19 cellular contexts compared by ENCODE assay signal in the genomic region with DNA sequence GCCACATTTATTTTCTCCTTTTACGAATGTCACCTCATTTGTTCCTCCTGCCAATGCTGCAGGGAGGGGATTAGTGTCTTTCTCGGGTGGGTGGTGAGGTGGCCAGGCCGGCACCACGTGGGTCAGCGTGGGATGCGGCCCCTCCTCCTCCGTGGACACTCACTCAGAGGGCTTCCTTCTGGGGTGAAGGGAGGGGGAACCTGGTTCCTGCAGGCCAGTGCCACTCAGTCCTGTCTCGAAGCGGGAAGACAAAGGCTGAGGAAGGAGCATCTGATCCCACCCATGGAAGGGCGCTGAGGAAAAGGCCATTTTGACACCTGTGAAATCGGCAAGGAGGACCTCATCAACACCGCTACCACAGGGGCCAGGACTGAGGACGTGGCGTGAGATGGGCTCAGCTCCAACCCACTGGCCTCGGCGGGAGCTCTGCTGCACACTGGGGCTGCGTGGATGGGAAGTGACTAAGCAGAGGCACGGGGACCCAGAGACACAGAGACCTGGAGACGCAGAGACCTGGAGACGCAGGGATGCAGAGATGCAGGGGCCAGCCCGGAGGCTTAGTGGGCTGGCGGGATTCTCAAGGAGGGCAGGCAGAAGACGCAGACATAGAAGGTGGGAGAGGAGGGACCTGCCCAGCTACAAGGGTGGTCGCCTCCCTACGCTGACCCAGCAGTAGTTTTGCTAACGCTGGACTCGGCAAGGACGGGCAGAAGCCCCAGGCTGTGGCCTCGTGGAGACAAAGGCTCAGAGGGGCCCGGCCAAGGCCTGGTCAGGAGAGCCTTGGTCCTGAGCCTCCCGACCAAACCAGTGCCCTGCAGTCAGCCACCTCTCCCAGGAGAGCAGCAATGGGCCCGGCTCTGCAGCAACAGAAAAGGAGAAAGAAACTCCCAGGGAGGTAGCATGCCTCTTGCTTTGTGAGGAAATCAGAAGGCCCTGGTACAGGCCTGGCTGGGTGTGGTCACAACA.
DNase-seq lines count a peak whose midpoint lies in the region; ATAC-seq and TF ChIP-seq lines count a peak whose summit lies in the region.
"Had no signal": no experiment of that assay in that cellular context is flagged by ENCODE, and none has a peak within 500 bp of the region (broad histone marks: within the 10 kb centered on the region; RNA-seq: fewer than 3 reads in every experiment).

No MANE protein-coding gene starts in this region.

- H4K20me1 ChIP-seq in osteoblast (ENCODE audit: insufficient read depth, low read length), result no peaks in the 10 kb centered on the region

- H3K9me3 Mint-ChIP-seq in endothelial cell (ENCODE audit: unreplicated experiment), result no peaks in the 10 kb centered on the region
- H3K9me3 Mint-ChIP-seq: T-helper 1 cell treated with Interleukin-12 subunit alpha and Interleukin-12 subunit beta and Interleukin-4 antibody, amounts not matched to agents 30 μg/mL and 1 μg/mL, for 36 hours had no signal

- H3K4me3 Mint-ChIP-seq in endothelial cell (ENCODE audit: unreplicated experiment), result no peak overlapping the region
- H3K4me3 Mint-ChIP-seq: activated naive CD8-positive, alpha-beta T cell; nephron; T-helper 1 cell treated with Interleukin-12 subunit alpha and Interleukin-12 subunit beta and Interleukin-4 antibody, amounts not matched to agents 30 μg/mL and 1 μg/mL, for 36 hours had no signal

- no peaks in the 10 kb centered on the region for H3K36me3 ChIP-seq in osteoblast (ENCODE audit: insufficient read depth, low read length)

- peaks cover 1% of the 10 kb centered on the region for H3K9me3 ChIP-seq in osteoblast (ENCODE audit: low read depth, low read length)

- H3K4me1 Mint-ChIP-seq in endothelial cell (ENCODE audit: unreplicated experiment), result peaks cover 3% of the 10 kb centered on the region

- ATAC-seq in HG03457 (IDR thresholded peaks at IDR 0.05; ENCODE audit: unreplicated experiment), result no peak

- H2AFZ ChIP-seq in osteoblast (ENCODE audit: low read length), result no peak overlapping the region

- H3K27me3 ChIP-seq in osteoblast (ENCODE audit: insufficient read depth, low read length), result no peaks in the 10 kb centered on the region

- H3K27me3 Mint-ChIP-seq in endothelial cell (ENCODE audit: unreplicated experiment), result peaks cover 13% of the 10 kb centered on the region

- peak overlapping the region; percentile 22 for H3K27ac Mint-ChIP-seq in endothelial cell (ENCODE audit: unreplicated experiment)
- H3K27ac Mint-ChIP-seq: activated naive CD8-positive, alpha-beta T cell; nephron; T-helper 1 cell treated with Interleukin-12 subunit alpha and Interleukin-12 subunit beta and Interleukin-4 antibody, amounts not matched to agents 30 μg/mL and 1 μg/mL, for 36 hours had no signal

- TF ChIP-seq CTCF in endothelial cell (IDR thresholded peaks at IDR 0.05; ENCODE audit: unreplicated experiment), result no peak
- TF ChIP-seq CTCF in osteoblast (IDR thresholded peaks at IDR 0.05; ENCODE audit: extremely low read depth, low read depth, low read length), result no peak

- in situ Hi-C loops in KBM-7 (cut with MboI; ENCODE audit: low pct_unique_long_range_greater_than_20kb, low sequenced_read_pairs), result no loop called here

- no peaks in the 10 kb centered on the region for H3K36me3 Mint-ChIP-seq in endothelial cell (ENCODE audit: low read depth, unreplicated experiment)
- H3K36me3 Mint-ChIP-seq: activated naive CD8-positive, alpha-beta T cell had no signal

- H3K4me1 ChIP-seq in osteoblast (ENCODE audit: insufficient read depth, low read length), result no peaks in the 10 kb centered on the region

- H3K4me2 ChIP-seq in osteoblast (ENCODE audit: insufficient read depth, low read length), result no peak overlapping the region

- H3K4me3 ChIP-seq in osteoblast (ENCODE audit: insufficient read depth, low read length), result no peak overlapping the region

- DNase-seq in GM03348 (ENCODE audit: low spot score) (peak; percentile 1), NAMALWA (ENCODE audit: low spot score) (peak; percentile 5), endothelial cell (ENCODE audit: low spot score) (peak; percentile 4), osteoblast (ENCODE audit: insufficient read length, low spot score, missing footprints) (peak; percentile 83), Kasumi-1 (lab: John Stamatoyannopoulos, UW) (no peak), KBM-7 (no peak), SKM-1 (lab: John Stamatoyannopoulos, UW; ENCODE audit: unreplicated experiment) (no peak)
- DNase-seq: activated CD4-positive, CD25-positive, alpha-beta regulatory T cell; AML-193; effector memory CD4-positive, alpha-beta T cell; mammary epithelial cell; NCI-H187; NCI-H446; SHP77; stimulated activated CD4-positive, alpha-beta T cell treated with anti-CD3 and anti-CD28 coated beads, Interleukin-1b, Interleukin-23, amount 100 ng/mL, for 48 hours had no signal

- H3K79me2 ChIP-seq in osteoblast (ENCODE audit: insufficient read depth, low read length), result no peaks in the 10 kb centered on the region

- no peak overlapping the region for H3K27ac ChIP-seq in osteoblast (ENCODE audit: low read depth, low read length)

Comparison
In these comparisons a context has a peak if more than half of its experiments do, and no peak if none do; other contexts are left out.
1. DNase-seq: peak in GM03348 (single experiment), NAMALWA (single experiment), endothelial cell (single experiment) and osteoblast (single experiment); none in Kasumi-1 (0 of 2), KBM-7 (single experiment) and SKM-1 (single experiment).